ENCODE assay signal across 8 cellular contexts in genomic region chr16:84738255-84739038, GRCh38. TPM values are rescaled to one million over a fixed set of nuclear protein-coding genes. Genes with fewer than 3 reads are reported as not detected.
DNase-seq lines count a peak whose midpoint lies in the region; ATAC-seq and TF ChIP-seq lines count a peak whose summit lies in the region.

No MANE protein-coding gene starts in this region.

- no peak for TF ChIP-seq POLR2A in esophagus muscularis mucosa (IDR thresholded peaks at IDR 0.05; ENCODE audit: low read depth)

- H3K27me3 ChIP-seq in BJ (ENCODE audit: control insufficient read depth, insufficient read depth, low read length) (no peaks in the 10 kb centered on the region), esophagus muscularis mucosa (no peaks in the 10 kb centered on the region)

- DNase-seq in BJ (ENCODE audit: low read depth) (no peak), HK-2 (ENCODE audit: unreplicated experiment) (peak; percentile 71), OCI-M1 (lab: John Stamatoyannopoulos, UW) (peak; percentile 89), esophagus muscularis mucosa (ENCODE audit: extremely low spot score) (peak; percentile 93)
- peak; percentile 73 for DNase-seq in activated T-cell treated with anti-CD3 and anti-CD28 coated beads, Interleukin-2, amount 50 U/mL, for 1 hour
- peak; percentile 45 to 85 (median 68) for DNase-seq in naive thymus-derived CD8-positive, alpha-beta T cell
- peak; percentile 55 for DNase-seq in stimulated activated naive B cell treated with anti-CD40 and anti-IgM and Interleukin-4, amounts not matched to agents 10 μg/mL and 1 μg/mL and 100 μg/mL, for 72 hours

- CTCF ChIA-PET in BJ (lab: Yijun Ruan, JAX): interaction anchor here (0.6 to 5.2 kb wide), 39 partner anchors 8 to 457 kb away, joined by 3 to 37 read pairs (median 4); partner anchors contain the start of gene KLHL36

- no peak overlapping the region for H3K4me3 ChIP-seq in BJ (ENCODE audit: low read depth, low read length)
- no peak overlapping the region for H3K4me3 ChIP-seq in esophagus muscularis mucosa

- peak overlapping the region in 4 of 10 donors; percentile 8 to 69 (median 36) for H3K4me3 Mint-ChIP-seq in naive thymus-derived CD8-positive, alpha-beta T cell
- peak overlapping the region in 1 of 2 donors; percentile 46 for H3K4me3 Mint-ChIP-seq in stimulated activated naive B cell treated with anti-CD40 and anti-IgM and Interleukin-4, amounts not matched to agents 10 μg/mL and 1 μg/mL and 100 μg/mL, for 72 hours

- H3K27ac Mint-ChIP-seq in naive thymus-derived CD8-positive, alpha-beta T cell: peak overlapping the region in 8 of 10 donors; percentile 5 to 81 (median 50)
- peak overlapping the region; percentile 16 for H3K27ac Mint-ChIP-seq in stimulated activated naive B cell treated with anti-CD40 and anti-IgM and Interleukin-4, amounts not matched to agents 10 μg/mL and 1 μg/mL and 100 μg/mL, for 72 hours

- H3K36me3 ChIP-seq in BJ (ENCODE audit: control insufficient read depth, insufficient read depth, low read length) (0 out of 2 replicates have a peak, but pooled peaks cover 1% of the 10 kb centered on the region), esophagus muscularis mucosa (peaks cover 0 to 10% (median 5%) of the 10 kb centered on the region in 4 donors)

- peaks cover 66 to 82% (median 72%) of the 10 kb centered on the region in 4 donors for H3K4me1 ChIP-seq in esophagus muscularis mucosa

- ATAC-seq in GM18909 (IDR thresholded peaks at IDR 0.05; ENCODE audit: poor library complexity, unreplicated experiment): peak; percentile 67
- ATAC-seq in naive thymus-derived CD8-positive, alpha-beta T cell: peak; percentile 69 to 70
- ATAC-seq in stimulated activated naive B cell treated with anti-CD40 and anti-IgM and Interleukin-4, amounts not matched to agents 10 μg/mL and 1 μg/mL and 100 μg/mL, for 72 hours (replicated peaks): peak; percentile 89 to 91

- no peak for TF ChIP-seq EP300 in esophagus muscularis mucosa (IDR thresholded peaks at IDR 0.05)

- peak overlapping the region in 2 of 4 donors; percentile 33 to 71 for H3K27ac ChIP-seq in esophagus muscularis mucosa (replicated peaks in 1 of 4)

- H3K27me3 Mint-ChIP-seq in naive thymus-derived CD8-positive, alpha-beta T cell: no peaks in the 10 kb centered on the region
- H3K27me3 Mint-ChIP-seq in stimulated activated naive B cell treated with anti-CD40 and anti-IgM and Interleukin-4, amounts not matched to agents 10 μg/mL and 1 μg/mL and 100 μg/mL, for 72 hours: no peaks in the 10 kb centered on the region

- no peaks in the 10 kb centered on the region for H3K9me3 Mint-ChIP-seq in naive thymus-derived CD8-positive, alpha-beta T cell
- no peaks in the 10 kb centered on the region for H3K9me3 Mint-ChIP-seq in stimulated activated naive B cell treated with anti-CD40 and anti-IgM and Interleukin-4, amounts not matched to agents 10 μg/mL and 1 μg/mL and 100 μg/mL, for 72 hours

- intact Hi-C loops in esophagus muscularis mucosa (cut with DNase I): no loop called here

- peaks cover 0 to 38% (median 0%) of the 10 kb centered on the region in 3 donors for H3K36me3 Mint-ChIP-seq in naive thymus-derived CD8-positive, alpha-beta T cell
- H3K36me3 Mint-ChIP-seq in stimulated activated naive B cell treated with anti-CD40 and anti-IgM and Interleukin-4, amounts not matched to agents 10 μg/mL and 1 μg/mL and 100 μg/mL, for 72 hours: peaks cover 20 to 35% of the 10 kb centered on the region in 2 donors

- H3K9me3 ChIP-seq in esophagus muscularis mucosa: no peaks in the 10 kb centered on the region

- H3K4me1 Mint-ChIP-seq in naive thymus-derived CD8-positive, alpha-beta T cell: peaks cover 28 to 61% (median 51%) of the 10 kb centered on the region in 4 donors
- H3K4me1 Mint-ChIP-seq in stimulated activated naive B cell treated with anti-CD40 and anti-IgM and Interleukin-4, amounts not matched to agents 10 μg/mL and 1 μg/mL and 100 μg/mL, for 72 hours: peaks cover 26 to 46% of the 10 kb centered on the region in 2 donors

- WGBS in esophagus muscularis mucosa: 60% methylated on average over 5 of the region's 8 CpGs

- TF ChIP-seq CTCF in BJ (IDR thresholded peaks at IDR 0.05; ENCODE audit: insufficient read depth, low read depth, low read length): peak; percentile 87
- peak; percentile 76 to 85 (median 81) for TF ChIP-seq CTCF in esophagus muscularis mucosa (IDR thresholded peaks at IDR 0.05)

- POLR2A ChIA-PET in BJ (lab: Charles Lee): no interaction called here
- POLR2A ChIA-PET in naive thymus-derived CD8-positive, alpha-beta T cell (lab: Charles Lee): interaction anchor here (0.6 to 2.1 kb wide), 6 partner anchors 9 to 260 kb away, joined by 3 to 4 read pairs (median 3); partner anchors contain the start of gene MEAK7

RNA-seq across cellular contexts. Expression of gene USP10, which starts 38.6 kb away (rescaled TPM):
- 39.6 and 55.1 TPM in 2 replicates for polyA plus RNA-seq in BJ (2011; rRNA removed)
- polyA minus RNA-seq in BJ (2011; rRNA and poly(A)+ RNA removed): 112 and 149 TPM in 2 replicates
- 10 to 100 TPM; 45.3 to 71.2 (median 59.3) TPM for total RNA-seq in esophagus muscularis mucosa
- 10 to 100 TPM; 79.5 to 87.3 TPM for total RNA-seq in naive thymus-derived CD8-positive, alpha-beta T cell
- polyA plus RNA-seq in naive thymus-derived CD8-positive, alpha-beta T cell: 10 to 100 TPM; 61.3 to 89.8 (median 80.7) TPM
